10 cellular contexts compared by ENCODE assay signal in genomic region chr17:75684924-75685323, GRCh38.
A peak's percentile ranks its signal among the peaks of the same experiment; 100 is the strongest.
DNase-seq lines count a peak whose midpoint lies in the region.
"Had no signal": no experiment of that assay in that cellular context is flagged by ENCODE, and none has a peak within 500 bp of the region (broad histone marks: within the 10 kb centered on the region; RNA-seq: fewer than 3 reads in every experiment).

No MANE protein-coding gene starts in this region.

- no peaks in the 10 kb centered on the region for H3K9me3 ChIP-seq in adipocyte (ENCODE audit: control insufficient read depth, low read length)

- peak overlapping the region; percentile 40 to 91 (median 81) for H3K27ac ChIP-seq in skin epidermis

- H3K36me3 ChIP-seq in adipocyte (ENCODE audit: control insufficient read depth, insufficient read depth, low read length, severe bottlenecking) = peaks cover 14% of the 10 kb centered on the region

- H3K27me3 ChIP-seq in adipocyte (replicated peaks; ENCODE audit: control insufficient read depth, insufficient read depth, low read length) = no peaks in the 10 kb centered on the region

- peaks cover 46% of the 10 kb centered on the region for H3K4me1 ChIP-seq in adipocyte (ENCODE audit: control insufficient read depth, insufficient read depth, low read length)

- DNase-seq in GM03348 (ENCODE audit: low spot score) = peak; percentile 66
- DNase-seq in adipocyte (ENCODE audit: low read depth) = peak; percentile 88
- peak; percentile 55 for DNase-seq in iPS-NIHi11 (ENCODE audit: low spot score)
- no peak for DNase-seq in NCI-H1436 (lab: John Stamatoyannopoulos, UW)
- DNase-seq in NCI-H1417 (lab: John Stamatoyannopoulos, UW) = no peak
- no peak for DNase-seq in activated CD4-positive, alpha-beta T cell treated with anti-CD3 and anti-CD28 coated beads, Interleukin-2, amount 50 U/mL, for 48 hours
- DNase-seq in NCI-H1417 treated with DMSO at 0.1 percent for 48 hours (lab: John Stamatoyannopoulos, UW) = no peak
- DNase-seq: activated CD4-positive, alpha-beta T cell treated with anti-CD3 and anti-CD28 coated beads, Interleukin-2, amount 50 U/mL, for 4 hours had no signal

- no peak overlapping the region for H3K9ac ChIP-seq in adipocyte (ENCODE audit: low read length)

- H3K4me3 ChIP-seq in adipocyte (ENCODE audit: low read length) (no peak overlapping the region), skin epidermis (no peak overlapping the region)
- H3K4me3 ChIP-seq: K562 had no signal

Comparison
In these comparisons a context has a peak if more than half of its experiments do, and no peak if none do; other contexts are left out.
1. DNase-seq: peak in GM03348 (single experiment), adipocyte (single experiment) and iPS-NIHi11 (single experiment); none in NCI-H1436 (single experiment), NCI-H1417 (0 of 3), activated CD4-positive, alpha-beta T cell treated with anti-CD3 and anti-CD28 coated beads, Interleukin-2, amount 50 U/mL, for 48 hours (0 of 2) and NCI-H1417 treated with DMSO at 0.1 percent for 48 hours (single experiment).